11 cellular contexts compared by ENCODE assay signal in genomic region chr22:42366815-42367581, GRCh38.
A peak's percentile ranks its signal among the peaks of the same experiment; 100 is the strongest.
DNase-seq lines count a peak whose midpoint lies in the region; ATAC-seq and TF ChIP-seq lines count a peak whose summit lies in the region.
"Had no signal": no experiment of that assay in that cellular context is flagged by ENCODE, and none has a peak within 500 bp of the region (broad histone marks: within the 10 kb centered on the region; RNA-seq: fewer than 3 reads in every experiment).

No MANE protein-coding gene starts in this region.

- CTCF ChIA-PET in WTC11 (lab: Charles Lee), result interaction anchor here (0.9 to 1.3 kb wide), 3 partner anchors 8 to 32 kb away, joined by 3 to 7 read pairs (median 6); no protein-coding TSS in a partner anchor

- H3K27ac ChIP-seq in left ventricle myocardium inferior (replicated peaks), result peak overlapping the region; percentile 76

- in situ Hi-C loops in G401 (cut with HindIII; ENCODE audit: low sequenced_read_pairs), result no loop called here

- H3K4me1 ChIP-seq in left ventricle myocardium inferior, result peaks cover 55% of the 10 kb centered on the region

- H3K36me3 Mint-ChIP-seq in WTC11, result peaks cover 3% of the 10 kb centered on the region; the same call in 1 of the 2 replicates

- H3K27ac Mint-ChIP-seq in WTC11, result no peak overlapping the region
- H3K27ac Mint-ChIP-seq: T-helper 1 cell treated with Interleukin-12 subunit alpha and Interleukin-12 subunit beta and Interleukin-4 antibody, amounts not matched to agents 30 μg/mL and 1 μg/mL, for 36 hours had no signal

- intact Hi-C loops in left ventricle myocardium inferior (cut with micrococcal nuclease), result no loop called here
- intact Hi-C loops in posterior cingulate gyrus (cut with DNase I), result loop anchor here (2.0 to 10.0 kb wide), 3 partner anchors 20 to 72 kb away; partner anchors contain the start of gene NFAM1

- peak overlapping the region; percentile 80 for H3K4me3 ChIP-seq in left ventricle myocardium inferior

- peaks cover 46% of the 10 kb centered on the region for H3K27me3 ChIP-seq in left ventricle myocardium inferior (ENCODE audit: low read depth)

- no peaks in the 10 kb centered on the region for H3K9me3 Mint-ChIP-seq in WTC11
- H3K9me3 Mint-ChIP-seq: T-helper 1 cell treated with Interleukin-12 subunit alpha and Interleukin-12 subunit beta and Interleukin-4 antibody, amounts not matched to agents 30 μg/mL and 1 μg/mL, for 36 hours had no signal

- H3K36me3 ChIP-seq in left ventricle myocardium inferior, result no peaks in the 10 kb centered on the region

- DNase-seq in G401 (ENCODE audit: low spot score) (peak; percentile 81), WTC11 (ENCODE audit: low spot score) (no peak), left ventricle myocardium inferior (peak; percentile 51), posterior cingulate gyrus (peak in 8 of 10 donors; percentile 36 to 93 (median 59)), NCI-H1105 treated with DMSO at 0.1 percent for 48 hours (lab: John Stamatoyannopoulos, UW) (no peak), NCI-H2171 treated with DMSO at 0.1 percent for 48 hours (lab: John Stamatoyannopoulos, UW) (no peak), NCI-H526 (lab: John Stamatoyannopoulos, UW) (no peak), iPS-NIHi7 (ENCODE audit: extremely low spot score) (no peak)
- DNase-seq: cortex of kidney, GOT3 had no signal

- no peaks in the 10 kb centered on the region for H3K9me3 ChIP-seq in left ventricle myocardium inferior (replicated peaks)

- POLR2A ChIA-PET in WTC11 (lab: Charles Lee), result interaction anchor here (0.6 to 1.0 kb wide), 2 partner anchors 13 to 1100 kb away, joined by 3 to 6 read pairs; no protein-coding TSS in a partner anchor

- peaks cover 68% of the 10 kb centered on the region for H3K4me1 Mint-ChIP-seq in WTC11

- TF ChIP-seq CTCF in WTC11 (IDR thresholded peaks at IDR 0.05) (no peak), left ventricle myocardium inferior (IDR thresholded peaks at IDR 0.05; ENCODE audit: borderline replicate concordance) (no peak)

- H3K27me3 Mint-ChIP-seq in WTC11 (ENCODE audit: low read depth), result no peaks in the 10 kb centered on the region; the same call in 1 of the 2 replicates

- H3K4me3 Mint-ChIP-seq in WTC11, result peak overlapping the region; percentile 86
- H3K4me3 Mint-ChIP-seq: T-helper 1 cell treated with Interleukin-12 subunit alpha and Interleukin-12 subunit beta and Interleukin-4 antibody, amounts not matched to agents 30 μg/mL and 1 μg/mL, for 36 hours had no signal

- ATAC-seq in WTC11, result no peak

TF ChIP-seq in WTC11, 78 proteins besides CTCF, POLR2A, EP300 and RAD21 (continues in another document):
- no peak for TF ChIP-seq ZNF532 (CRISPR knock-in tag; IDR thresholded peaks at IDR 0.05; ENCODE audit: borderline replicate concordance)
- no peak for TF ChIP-seq ARID4B (CRISPR knock-in tag; IDR thresholded peaks at IDR 0.05; ENCODE audit: borderline replicate concordance)
- TF ChIP-seq OVOL2 (CRISPR knock-in tag; IDR thresholded peaks at IDR 0.05; ENCODE audit: borderline replicate concordance), result no peak
- no peak for TF ChIP-seq MAX (CRISPR knock-in tag; IDR thresholded peaks at IDR 0.05)
- no peak for TF ChIP-seq AR (CRISPR knock-in tag; IDR thresholded peaks at IDR 0.05)

Comparison
In these comparisons a context has a peak if more than half of its experiments do, and no peak if none do; other contexts are left out.
1. DNase-seq: peak in G401 (single experiment), left ventricle myocardium inferior (single experiment) and posterior cingulate gyrus (8 of 10); none in WTC11 (single experiment), NCI-H1105 treated with DMSO at 0.1 percent for 48 hours (single experiment), NCI-H2171 treated with DMSO at 0.1 percent for 48 hours (single experiment), NCI-H526 (0 of 2) and iPS-NIHi7 (single experiment).